Comparison of ENCODE assay signal across 9 cellular contexts in genomic region chrX:1393871-1394615, GRCh38. TPM values are rescaled to one million over a fixed set of nuclear protein-coding genes. Genes with fewer than 3 reads are reported as not detected.
A peak's percentile ranks its signal among the peaks of the same experiment; 100 is the strongest.
DNase-seq lines count a peak whose midpoint lies in the region; ATAC-seq and TF ChIP-seq lines count a peak whose summit lies in the region.
"Had no signal": no experiment of that assay in that cellular context is flagged by ENCODE, and none has a peak within 500 bp of the region (broad histone marks: within the 10 kb centered on the region; RNA-seq: fewer than 3 reads in every experiment).

No MANE protein-coding gene starts in this region.

- ATAC-seq in IMR-90 (ENCODE audit: low read depth) (no peak), body of pancreas (no peak), naive B cell (ENCODE audit: low read depth in 2 of 2) (no peak)

- no peak overlapping the region for H2AK5ac ChIP-seq in IMR-90 (ENCODE audit: low read depth, low read length)

- H3K27me3 ChIP-seq in AG04450 (ENCODE audit: control insufficient read depth, insufficient read depth, low read length) (no peaks in the 10 kb centered on the region), IMR-90 (ENCODE audit: control insufficient read depth, insufficient read depth, low read length) (no peaks in the 10 kb centered on the region), body of pancreas (no peaks in the 10 kb centered on the region)

- H2AK9ac ChIP-seq in IMR-90 (replicated peaks; ENCODE audit: low read depth, low read length, poor library complexity) = no peak overlapping the region

- no peak overlapping the region for H3K14ac ChIP-seq in IMR-90 (replicated peaks; ENCODE audit: low read depth, low read length)

- no peak overlapping the region for H4K91ac ChIP-seq in IMR-90 (ENCODE audit: insufficient read depth, low read depth, low read length)

- H3K4me3 ChIP-seq in AG04450 (ENCODE audit: low read depth, low read length) (no peak overlapping the region; the same call in 1 of the 2 replicates), IMR-90 (ENCODE audit: insufficient read depth, low read depth, low read length) (no peak overlapping the region), body of pancreas (no peak overlapping the region), coronary artery (no peak overlapping the region)

- H3K23ac ChIP-seq in IMR-90 (ENCODE audit: low read depth, low read length) = no peak overlapping the region; the same call in 1 of the 2 replicates

- peak overlapping the region; percentile 7; the same call in 1 of the 2 replicates for H3K9ac ChIP-seq in IMR-90 (ENCODE audit: low read depth, low read length)

- POLR2A ChIA-PET in AG04450 (lab: Yijun Ruan, JAX) = no interaction called here
- POLR2A ChIA-PET in IMR-90 (lab: Charles Lee; ENCODE audit: unreplicated experiment) = no interaction called here

- TF ChIP-seq RAD21 in IMR-90 (IDR thresholded peaks at IDR 0.05; ENCODE audit: low read length) = no peak

- no peak overlapping the region for H2BK20ac ChIP-seq in IMR-90 (ENCODE audit: low read depth, low read length)

- H4K8ac ChIP-seq in IMR-90 (ENCODE audit: low read depth in 2 of 2, low read length in 2 of 2) = peak overlapping the region in 1 of 2 experiments; percentile 88; a peak in 1 of 4 replicates

- in situ Hi-C loops in IMR-90 (cut with MboI; ENCODE audit: low sequenced_read_pairs) = no loop called here

- no peak for TF ChIP-seq POLR2A in IMR-90 (IDR thresholded peaks at IDR 0.05; ENCODE audit: low read depth, low read length)
- TF ChIP-seq POLR2A in body of pancreas (IDR thresholded peaks at IDR 0.05) = no peak

- 0 out of 2 replicates have a peak, but pooled peaks cover 6% of the 10 kb centered on the region for H3K9me1 ChIP-seq in IMR-90 (ENCODE audit: insufficient read depth, low read length)

- no TSS peak for BruUV-seq in IMR-90 (replicated peaks; lab: Mats Ljungman, UMichigan)

- no peak overlapping the region for H2BK120ac ChIP-seq in IMR-90 (ENCODE audit: low read depth, low read length)

- peak overlapping the region; percentile 84 to 95 (median 87) for H3K4me3 Mint-ChIP-seq in naive B cell

- H3K27ac Mint-ChIP-seq in naive B cell = peak overlapping the region in 4 of 6 donors; percentile 56 to 96 (median 82)

- CTCF ChIA-PET in AG04450 (lab: Charles Lee) = no interaction called here
- CTCF ChIA-PET in IMR-90 (lab: Yijun Ruan, JAX) = no interaction called here

- H3K18ac ChIP-seq in IMR-90 (ENCODE audit: low read depth, low read length) = no peak overlapping the region

- H3K9me3 ChIP-seq in AG04450 (ENCODE audit: control insufficient read depth, insufficient read depth, low read length) = no peaks in the 10 kb centered on the region; the same call in 1 of the 2 replicates
- H3K9me3 ChIP-seq in IMR-90 (ENCODE audit: control insufficient read depth, insufficient read depth, low read length) = no peaks in the 10 kb centered on the region
- H3K9me3 ChIP-seq in body of pancreas = no peaks in the 10 kb centered on the region

- H3K4me1 Mint-ChIP-seq in naive B cell = peaks cover 28 to 44% (median 39%) of the 10 kb centered on the region in 3 donors

- H3K27ac ChIP-seq in AG04450 (ENCODE audit: low read depth, low read length) = peak overlapping the region; percentile 11
- no peak overlapping the region for H3K27ac ChIP-seq in IMR-90 (ENCODE audit: insufficient read depth, low read length)
- peak overlapping the region in 2 of 4 donors; percentile 31 to 100 for H3K27ac ChIP-seq in body of pancreas
- no peak overlapping the region for H3K27ac ChIP-seq in coronary artery

- peaks cover 28% of the 10 kb centered on the region for H4K20me1 ChIP-seq in IMR-90 (ENCODE audit: insufficient read depth, low read length)

- no peak overlapping the region for H3K4me2 ChIP-seq in IMR-90 (ENCODE audit: low read depth, low read length)

- H3K27me3 Mint-ChIP-seq in naive B cell = no peaks in the 10 kb centered on the region

- 33% methylated on average over 5 of the region's 16 CpGs; no CpG with 5 or more reads in 1 of the 2 experiments for WGBS in IMR-90 (ENCODE audit: extremely low coverage in 2 of 2, insufficient read length in 1 of 2), 2 experiments
- WGBS in body of pancreas, 2 donors = 82% methylated on average over 15 to 16 of the region's 16 CpGs

- no peak overlapping the region for H4K5ac ChIP-seq in IMR-90 (ENCODE audit: low read depth, low read length)

- H3K4me1 ChIP-seq in IMR-90 (ENCODE audit: control insufficient read depth, insufficient read depth, low read length) = no peaks in the 10 kb centered on the region; the same call in 1 of the 2 replicates
- peaks cover 30% of the 10 kb centered on the region for H3K4me1 ChIP-seq in body of pancreas

- peaks cover 10 to 28% of the 10 kb centered on the region in 2 experiments; a peak in 3 of 4 replicates for H3K79me1 ChIP-seq in IMR-90 (ENCODE audit: low read depth in 1 of 2, low read length in 2 of 2)

- peaks cover 5 to 10% of the 10 kb centered on the region in 2 donors for H3K36me3 Mint-ChIP-seq in naive B cell

- intact Hi-C loops in IMR-90 (cut with micrococcal nuclease) = loop anchor here (10.0 kb wide), 1 partner anchor 51 kb away; no protein-coding TSS in a partner anchor
- intact Hi-C loops in body of pancreas (cut with DNase I) = no loop called here

- peaks cover 0 to 5% (median 0%) of the 10 kb centered on the region in 7 donors for H3K9me3 Mint-ChIP-seq in naive B cell

- no peak overlapping the region for H3K4ac ChIP-seq in IMR-90 (ENCODE audit: low read depth, low read length)

- dilution Hi-C loops in IMR-90 (cut with HindIII; ENCODE audit: low sequenced_read_pairs, unreplicated experiment) = no loop called here

- no peak overlapping the region for H2BK5ac ChIP-seq in IMR-90 (ENCODE audit: low read depth, low read length, poor library complexity, severe bottlenecking)

- H2AFZ ChIP-seq in IMR-90 (replicated peaks; ENCODE audit: low read length, poor library complexity) = no peak overlapping the region

- no peak for TF ChIP-seq CTCF in AG04450 (IDR thresholded peaks at IDR 0.05; ENCODE audit: low read depth, low read length)
- no peak for TF ChIP-seq CTCF in IMR-90 (conservative IDR thresholded peaks at IDR 0.05; ENCODE audit: low read depth, low read length)
- TF ChIP-seq CTCF in body of pancreas (IDR thresholded peaks at IDR 0.05) = no peak
- TF ChIP-seq CTCF in coronary artery (IDR thresholded peaks at IDR 0.05) = no peak

- no peak overlapping the region for H2BK15ac ChIP-seq in IMR-90 (ENCODE audit: low read depth, low read length)

- H3K36me3 ChIP-seq in IMR-90 (ENCODE audit: control insufficient read depth, insufficient read depth, low read length) (peaks cover 18% of the 10 kb centered on the region), body of pancreas (replicated peaks in 1 of 2; ENCODE audit: insufficient read depth in 1 of 2, low read depth in 2 of 2) (peaks cover 5 to 9% of the 10 kb centered on the region in 2 donors)

- DNase-seq in AG04450 (ENCODE audit: low read depth, low spot score) (no peak), IMR-90 (no peak), body of pancreas (peak in 3 of 4 donors; percentile 2 to 9 (median 3)), naive B cell (no peak), iPS-NIHi11 (ENCODE audit: low spot score) (no peak), SW480 (ENCODE audit: low spot score) (no peak), coronary artery (ENCODE audit: low spot score) (no peak)
- DNase-seq in central memory CD4-positive, alpha-beta T cell = no peak
- DNase-seq: KBM-7 had no signal

- no peak overlapping the region for H3K56ac ChIP-seq in IMR-90 (ENCODE audit: extremely low read depth, insufficient read depth, low read length)

TF ChIP-seq in IMR-90, 13 proteins besides CTCF, POLR2A, EP300 and RAD21 (continues in another document):
- no peak for TF ChIP-seq MXI1 (IDR thresholded peaks at IDR 0.05; ENCODE audit: borderline replicate concordance, low read depth, low read length)
- no peak for TF ChIP-seq CHD1 (IDR thresholded peaks at IDR 0.05; ENCODE audit: low read depth, low read length)
- no peak for TF ChIP-seq USF2 (IDR thresholded peaks at IDR 0.05; ENCODE audit: low read depth, low read length)
- TF ChIP-seq RCOR1 (IDR thresholded peaks at IDR 0.05; ENCODE audit: insufficient replicate concordance, low read length) = no peak
- no peak for TF ChIP-seq MAFK (IDR thresholded peaks at IDR 0.05; ENCODE audit: low read depth, low read length)
- TF ChIP-seq RFX5 (IDR thresholded peaks at IDR 0.05; ENCODE audit: low read depth, low read length) = no peak
- TF ChIP-seq MAZ (IDR thresholded peaks at IDR 0.05; ENCODE audit: borderline replicate concordance, low read depth, low read length) = no peak

RNA-seq across cellular contexts. Expression of gene SLC25A6, which starts 2.1 kb away (rescaled TPM):
- polyA plus RNA-seq in AG04450 (2011; rRNA removed) (273 and 404 TPM in 2 replicates), IMR-90 (2012; rRNA removed) (565 and 615 TPM in 2 replicates), naive B cell (ENCODE audit: low read depth in 6 of 6) (100 to 1,000 TPM; 411 to 627 (median 548) TPM)
- polyA minus RNA-seq in AG04450 (2011; rRNA and poly(A)+ RNA removed) = 162 and 202 TPM in 2 replicates
- total RNA-seq in IMR-90 (2012; rRNA removed) (166 and 264 TPM in 2 replicates), body of pancreas (100 to 1,000 TPM; 180 to 338 TPM)
- polyA plus RNA-seq in IMR-90 (2012; cell fraction: cytosol; rRNA removed) = 672 and 1,125 TPM in 2 replicates
- polyA plus RNA-seq in IMR-90 (2012; cell fraction: nucleus; rRNA removed; ENCODE audit: low replicate concordance) = 304 and 505 TPM in 2 replicates

RNA-seq across cellular contexts. Expression of gene IL3RA, which starts 57.5 kb away (rescaled TPM):
- polyA plus RNA-seq in AG04450 (2011; rRNA removed) (not detected in 2 replicates), IMR-90 (2012; rRNA removed) (not detected in 2 replicates), naive B cell (ENCODE audit: low read depth in 6 of 6) (10 to 100 TPM in 2 of 6 donors, 1 to 10 TPM in 4; 4.1 to 33.6 (median 7.5) TPM)
- not detected in 2 replicates for polyA minus RNA-seq in AG04450 (2011; rRNA and poly(A)+ RNA removed)
- total RNA-seq in IMR-90 (2012; rRNA removed) (not detected in 2 replicates), body of pancreas (1 to 10 TPM in 1 of 2 donors, under 1 TPM in 1; 0.78 to 1.3 TPM)
- not detected in 2 replicates for polyA plus RNA-seq in IMR-90 (2012; cell fraction: cytosol; rRNA removed)
- polyA plus RNA-seq in IMR-90 (2012; cell fraction: nucleus; rRNA removed; ENCODE audit: low replicate concordance) = not detected in 2 replicates

RNA-seq across cellular contexts. Expression of gene ASMTL, which starts 58.7 kb away (rescaled TPM):
- 18.9 and 23.1 TPM in 2 replicates for polyA plus RNA-seq in AG04450 (2011; rRNA removed)
- 15.0 and 19.5 TPM in 2 replicates for polyA minus RNA-seq in AG04450 (2011; rRNA and poly(A)+ RNA removed)
- total RNA-seq in IMR-90 (2012; rRNA removed) = 13.1 and 13.4 TPM in 2 replicates
- 33.4 and 34.6 TPM in 2 replicates for polyA plus RNA-seq in IMR-90 (2012; rRNA removed)
- 35.4 and 37.5 TPM in 2 replicates for polyA plus RNA-seq in IMR-90 (2012; cell fraction: cytosol; rRNA removed)
- polyA plus RNA-seq in IMR-90 (2012; cell fraction: nucleus; rRNA removed; ENCODE audit: low replicate concordance) = 26.1 and 39.1 TPM in 2 replicates
- 10 to 100 TPM; 16.5 to 18.9 TPM for total RNA-seq in body of pancreas
- 10 to 100 TPM; 49.2 to 66.0 (median 57.7) TPM for polyA plus RNA-seq in naive B cell (ENCODE audit: low read depth in 6 of 6)

Comparison
In these comparisons a context has a peak if more than half of its experiments do, and no peak if none do; other contexts are left out.
1. DNase-seq: peak in body of pancreas (3 of 4); none in AG04450 (single experiment), IMR-90 (single experiment), naive B cell (single experiment), iPS-NIHi11 (single experiment), SW480 (single experiment), coronary artery (single experiment) and central memory CD4-positive, alpha-beta T cell (single experiment).